Comparison of ENCODE assay signal across 10 cellular contexts in genomic region chr6:148521586-148521985, GRCh38.
A peak's percentile ranks its signal among the peaks of the same experiment; 100 is the strongest.
DNase-seq lines count a peak whose midpoint lies in the region; ATAC-seq, FAIRE-seq and TF ChIP-seq lines count a peak whose summit lies in the region.
"Had no signal": no experiment of that assay in that cellular context is flagged by ENCODE, and none has a peak within 500 bp of the region (broad histone marks: within the 10 kb centered on the region; RNA-seq: fewer than 3 reads in every experiment).

No MANE protein-coding gene starts in this region.

- peaks cover 29 to 57% (median 34%) of the 10 kb centered on the region in 3 donors for H3K36me3 ChIP-seq in tibial artery

- no peak for ATAC-seq in activated naive CD8-positive, alpha-beta T cell treated with anti-CD3 and anti-CD28 coated beads, Interleukin-2, amount 50 U/mL, for 24 hours
- no peak for ATAC-seq in GM19467 (IDR thresholded peaks at IDR 0.05; ENCODE audit: unreplicated experiment)
- ATAC-seq: effector memory CD8-positive, alpha-beta T cell had no signal

- no peaks in the 10 kb centered on the region for H3K36me3 Mint-ChIP-seq in activated naive CD8-positive, alpha-beta T cell treated with anti-CD3 and anti-CD28 coated beads, Interleukin-2, amount 50 U/mL, for 24 hours (ENCODE audit: low read depth)
- H3K36me3 Mint-ChIP-seq in activated naive CD8-positive, alpha-beta T cell treated with anti-CD3 and anti-CD28 coated beads for 36 hours: no peaks in the 10 kb centered on the region
- peaks cover 61% of the 10 kb centered on the region for H3K36me3 Mint-ChIP-seq in MCF 10A (ENCODE audit: insufficient read depth, unreplicated experiment)

- peaks cover 15% of the 10 kb centered on the region for H3K4me1 Mint-ChIP-seq in activated naive CD8-positive, alpha-beta T cell treated with anti-CD3 and anti-CD28 coated beads, Interleukin-2, amount 50 U/mL, for 24 hours
- no peaks in the 10 kb centered on the region for H3K4me1 Mint-ChIP-seq in activated naive CD8-positive, alpha-beta T cell treated with anti-CD3 and anti-CD28 coated beads for 36 hours
- H3K4me1 Mint-ChIP-seq in MCF 10A (ENCODE audit: insufficient read depth, unreplicated experiment): peaks cover 13% of the 10 kb centered on the region

- H3K4me3 Mint-ChIP-seq in activated naive CD8-positive, alpha-beta T cell treated with anti-CD3 and anti-CD28 coated beads, Interleukin-2, amount 50 U/mL, for 24 hours: no peak overlapping the region
- H3K4me3 Mint-ChIP-seq in activated naive CD8-positive, alpha-beta T cell treated with anti-CD3 and anti-CD28 coated beads for 36 hours: no peak overlapping the region
- no peak overlapping the region for H3K4me3 Mint-ChIP-seq in MCF 10A (ENCODE audit: unreplicated experiment)
- H3K4me3 Mint-ChIP-seq: effector memory CD8-positive, alpha-beta T cell had no signal

- no peak for DNase-seq in activated naive CD8-positive, alpha-beta T cell treated with anti-CD3 and anti-CD28 coated beads, Interleukin-2, amount 50 U/mL, for 24 hours
- DNase-seq in activated naive CD8-positive, alpha-beta T cell treated with anti-CD3 and anti-CD28 coated beads for 36 hours: no peak
- DNase-seq in MCF 10A (ENCODE audit: unreplicated experiment) (peak; percentile 66), iris pigment epithelial cell (ENCODE audit: low read depth) (peak; percentile 85), tibial artery (no peak), RCC 7860 (ENCODE audit: low spot score) (no peak), UCSD-AML1 (lab: John Stamatoyannopoulos, UW; ENCODE audit: unreplicated experiment) (no peak)
- DNase-seq: effector memory CD8-positive, alpha-beta T cell had no signal

- POLR2A ChIA-PET in MCF 10A (lab: Yijun Ruan, JAX): interaction anchor here (0.6 to 1.0 kb wide), 2 partner anchors 21 to 1356 kb away, joined by 3 read pairs; no protein-coding TSS in a partner anchor

- H3K4me3 ChIP-seq in tibial artery: no peak overlapping the region

- H3K4me1 ChIP-seq in tibial artery: peaks cover 0 to 58% (median 11%) of the 10 kb centered on the region in 4 donors

- peaks cover 2% of the 10 kb centered on the region for H3K27me3 Mint-ChIP-seq in activated naive CD8-positive, alpha-beta T cell treated with anti-CD3 and anti-CD28 coated beads, Interleukin-2, amount 50 U/mL, for 24 hours
- H3K27me3 Mint-ChIP-seq in activated naive CD8-positive, alpha-beta T cell treated with anti-CD3 and anti-CD28 coated beads for 36 hours: no peaks in the 10 kb centered on the region
- no peaks in the 10 kb centered on the region for H3K27me3 Mint-ChIP-seq in MCF 10A (ENCODE audit: insufficient read depth, unreplicated experiment)

- H3K27ac Mint-ChIP-seq in activated naive CD8-positive, alpha-beta T cell treated with anti-CD3 and anti-CD28 coated beads, Interleukin-2, amount 50 U/mL, for 24 hours: peak overlapping the region; percentile 16
- H3K27ac Mint-ChIP-seq in activated naive CD8-positive, alpha-beta T cell treated with anti-CD3 and anti-CD28 coated beads for 36 hours: no peak overlapping the region
- H3K27ac Mint-ChIP-seq in MCF 10A (ENCODE audit: low read depth, unreplicated experiment): peak overlapping the region; percentile 93
- H3K27ac Mint-ChIP-seq: effector memory CD8-positive, alpha-beta T cell had no signal

- no TSS peak for BruUV-seq in MCF 10A (replicated peaks; lab: Mats Ljungman, UMichigan)

- peak overlapping the region; percentile 65 to 71 for H3K27ac ChIP-seq in tibial artery

- intact Hi-C loops in MCF 10A (cut with micrococcal nuclease): no loop called here
- intact Hi-C loops in tibial artery (cut with DNase I; ENCODE audit: low total_unique reads): loop anchor here (10.0 kb wide), 1 partner anchor 57 kb away; no protein-coding TSS in a partner anchor

- no peak for FAIRE-seq in RCC 7860 (lab: Jason Lieb, UNC)
- FAIRE-seq: HTR-8/SVneo had no signal

- CTCF ChIA-PET in MCF 10A (lab: Yijun Ruan, JAX): no interaction called here

- no peaks in the 10 kb centered on the region for H3K27me3 ChIP-seq in tibial artery

- no peak for TF ChIP-seq CTCF in MCF 10A (IDR thresholded peaks at IDR 0.05; ENCODE audit: unreplicated experiment)
- TF ChIP-seq CTCF in tibial artery (IDR thresholded peaks at IDR 0.05): no peak

- no peaks in the 10 kb centered on the region for H3K9me3 ChIP-seq in tibial artery

- H3K9me3 Mint-ChIP-seq in activated naive CD8-positive, alpha-beta T cell treated with anti-CD3 and anti-CD28 coated beads, Interleukin-2, amount 50 U/mL, for 24 hours: no peaks in the 10 kb centered on the region
- no peaks in the 10 kb centered on the region for H3K9me3 Mint-ChIP-seq in activated naive CD8-positive, alpha-beta T cell treated with anti-CD3 and anti-CD28 coated beads for 36 hours
- H3K9me3 Mint-ChIP-seq in MCF 10A (ENCODE audit: unreplicated experiment): no peaks in the 10 kb centered on the region
- H3K9me3 Mint-ChIP-seq: effector memory CD8-positive, alpha-beta T cell had no signal

Comparison
In these comparisons a context has a peak if more than half of its experiments do, and no peak if none do; other contexts are left out.
1. DNase-seq: peak in MCF 10A (single experiment) and iris pigment epithelial cell (single experiment); none in activated naive CD8-positive, alpha-beta T cell treated with anti-CD3 and anti-CD28 coated beads, Interleukin-2, amount 50 U/mL, for 24 hours (single experiment), activated naive CD8-positive, alpha-beta T cell treated with anti-CD3 and anti-CD28 coated beads for 36 hours (single experiment), tibial artery (0 of 2), RCC 7860 (single experiment) and UCSD-AML1 (single experiment).